In genomic region chr1:240559781-240560180, GRCh38 we compare ENCODE assay signal across 24 cellular contexts.
DNase-seq lines count a peak whose midpoint lies in the region; TF ChIP-seq lines count a peak whose summit lies in the region.
"Had no signal": no experiment of that assay in that cellular context is flagged by ENCODE, and none has a peak within 500 bp of the region (broad histone marks: within the 10 kb centered on the region; RNA-seq: fewer than 3 reads in every experiment).

No MANE protein-coding gene starts in this region.

- H3K4me2 ChIP-seq in MM.1S (ENCODE audit: low read depth, low read length) = no peak overlapping the region

- DNase-seq in DMS53 (lab: John Stamatoyannopoulos, UW) (peak; percentile 32), DMS53 treated with DMSO at 0.1 percent for 48 hours (lab: John Stamatoyannopoulos, UW; ENCODE audit: unreplicated experiment) (no peak), OCI-M1 (lab: John Stamatoyannopoulos, UW) (peak; percentile 30), fibroblast of pulmonary artery (ENCODE audit: low read depth) (peak; percentile 46), MM.1S (no peak), C1 segment of cervical spinal cord (lab: John Stamatoyannopoulos, UW) (no peak)
- DNase-seq in activated CD4-positive, alpha-beta T cell treated with anti-CD3 and anti-CD28 coated beads for 48 hours = no peak
- DNase-seq: ACHN; BE2C; CD4-positive, CD25-positive, alpha-beta regulatory T cell; DMS153; EL; GF-D8; Kasumi-1; MG63; NCI-H1048; NCI-H1417 treated with DMSO at 0.1 percent for 48 hours; NCI-H1694 treated with DMSO at 0.1 percent for 48 hours; NCI-H2081; NCI-H2227 treated with DMSO at 0.1 percent for 48 hours; NCI-H526 treated with DMSO at 0.1 percent for 48 hours; SIG-M5 had no signal

- H3K27me3 ChIP-seq in MM.1S (replicated peaks; ENCODE audit: insufficient read depth, low read length) = no peaks in the 10 kb centered on the region
- H3K27me3 ChIP-seq: BE2C had no signal

- H3K4me3 ChIP-seq in fibroblast of pulmonary artery (replicated peaks; ENCODE audit: low read depth, low read length) = no peak overlapping the region
- H3K4me3 ChIP-seq in MM.1S (ENCODE audit: low read length) = no peak overlapping the region
- H3K4me3 ChIP-seq: MG63, SK-N-MC had no signal

- no peaks in the 10 kb centered on the region for H3K9me3 ChIP-seq in MM.1S (replicated peaks; ENCODE audit: insufficient read depth, low read length)
- H3K9me3 ChIP-seq: BE2C, MG63 had no signal

- no peak overlapping the region for H3K9ac ChIP-seq in MM.1S (ENCODE audit: low read length)

- H3K4me1 ChIP-seq in MM.1S (ENCODE audit: low read length) = peaks cover 4% of the 10 kb centered on the region; the same call in 1 of the 2 replicates
- H3K4me1 ChIP-seq: BE2C had no signal

- no peaks in the 10 kb centered on the region for H4K20me1 ChIP-seq in MM.1S (ENCODE audit: insufficient read depth, low read length)

- no peaks in the 10 kb centered on the region for H3K79me2 ChIP-seq in MM.1S (ENCODE audit: low read length)

- H3F3A ChIP-seq in MM.1S (ENCODE audit: insufficient read depth, low read length) = no peaks in the 10 kb centered on the region; the same call in 1 of the 2 replicates

- TF ChIP-seq CTCF in fibroblast of pulmonary artery (IDR thresholded peaks at IDR 0.05; ENCODE audit: low read length, missing control alignments) = no peak
- no peak for TF ChIP-seq CTCF in MM.1S (IDR thresholded peaks at IDR 0.05; ENCODE audit: low read length)

- H2AFZ ChIP-seq in MM.1S (ENCODE audit: low read length) = no peak overlapping the region

- no peaks in the 10 kb centered on the region for H3K9me2 ChIP-seq in MM.1S (replicated peaks; ENCODE audit: insufficient read depth, low read length)

- no peak overlapping the region for H3K27ac ChIP-seq in MM.1S (ENCODE audit: low read length)
- H3K27ac ChIP-seq: 22Rv1, SK-N-MC had no signal

- no peaks in the 10 kb centered on the region for H3K36me3 ChIP-seq in MM.1S (replicated peaks; ENCODE audit: insufficient read depth, low read length)
- H3K36me3 ChIP-seq: BE2C, MG63 had no signal

Comparison
In these comparisons a context has a peak if more than half of its experiments do, and no peak if none do; other contexts are left out.
1. DNase-seq: peak in DMS53 (single experiment), OCI-M1 (single experiment) and fibroblast of pulmonary artery (single experiment); none in DMS53 treated with DMSO at 0.1 percent for 48 hours (single experiment), MM.1S (single experiment), activated CD4-positive, alpha-beta T cell treated with anti-CD3 and anti-CD28 coated beads for 48 hours (single experiment) and C1 segment of cervical spinal cord (0 of 14).